In the genomic region with DNA sequence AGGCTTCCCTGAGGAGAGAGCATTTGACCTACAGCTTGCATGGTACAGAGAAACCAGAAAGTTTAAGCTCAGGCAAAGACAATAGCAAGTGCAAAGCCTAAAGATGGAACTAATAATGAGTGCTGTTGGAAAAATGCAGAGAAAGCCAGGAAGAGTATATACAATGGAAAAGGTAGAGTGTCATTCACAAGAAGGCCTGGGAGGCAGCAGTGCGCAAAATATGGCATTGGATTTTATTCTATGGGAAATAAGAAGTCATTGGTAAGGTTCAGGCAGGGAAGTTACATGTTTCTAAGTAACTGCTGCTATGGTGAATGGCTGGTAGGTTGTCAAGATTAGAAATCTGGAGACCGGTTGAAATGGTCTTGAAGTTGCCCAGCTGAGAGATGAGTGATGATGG, we compare ENCODE assay signal across 18 cellular contexts.
DNase-seq lines count a peak whose midpoint lies in the region; ATAC-seq and TF ChIP-seq lines count a peak whose summit lies in the region.
"Had no signal": no experiment of that assay in that cellular context is flagged by ENCODE, and none has a peak within 500 bp of the region (broad histone marks: within the 10 kb centered on the region; RNA-seq: fewer than 3 reads in every experiment).

No MANE protein-coding gene starts in this region.

- no peaks in the 10 kb centered on the region for H3K9me3 Mint-ChIP-seq in progenitor cell of endocrine pancreas (ENCODE audit: low read depth)

- no peak for ATAC-seq in GM21825 (IDR thresholded peaks at IDR 0.05; ENCODE audit: unreplicated experiment)
- no peak for ATAC-seq in stimulated activated naive CD8-positive, alpha-beta T cell treated with anti-CD3 and anti-CD28 coated beads, Interleukin-15, Interleukin-2, amounts not matched to agents 100 U/mL and 50 U/mL, for 24 hours
- ATAC-seq: sciatic nerve, T-cell had no signal

- H3K4me3 ChIP-seq in epithelial cell of esophagus (ENCODE audit: low read length), result no peak overlapping the region
- H3K4me3 ChIP-seq: lung, upper lobe of left lung had no signal

- DNase-seq in DMS 273 (lab: John Stamatoyannopoulos, UW; ENCODE audit: unreplicated experiment) (peak; percentile 20), DMS 273 treated with DMSO at 0.1 percent for 48 hours (lab: John Stamatoyannopoulos, UW) (no peak), OCI-M1 (lab: John Stamatoyannopoulos, UW) (peak; percentile 14), epithelial cell of esophagus (ENCODE audit: low read depth) (peak; percentile 11), progenitor cell of endocrine pancreas (ENCODE audit: low spot score, unreplicated experiment) (no peak), SKM-1 treated with dmso at 0.1 percent for 144 hours (lab: John Stamatoyannopoulos, UW; ENCODE audit: unreplicated experiment) (no peak)
- no peak for DNase-seq in stimulated activated naive CD8-positive, alpha-beta T cell treated with anti-CD3 and anti-CD28 coated beads, Interleukin-15, Interleukin-2, amounts not matched to agents 100 U/mL and 50 U/mL, for 24 hours
- DNase-seq: 8988T; activated naive CD4-positive, alpha-beta T cell treated with anti-CD3 and anti-CD28 coated beads for 36 hours; Calu3; H7; NCI-H1930; stimulated activated naive CD4-positive, alpha-beta T cell; T-cell; upper lobe of left lung had no signal

- H3K27me3 Mint-ChIP-seq in progenitor cell of endocrine pancreas, result no peaks in the 10 kb centered on the region
- H3K27me3 Mint-ChIP-seq: T-cell had no signal

- no peak overlapping the region for H3K4me3 Mint-ChIP-seq in progenitor cell of endocrine pancreas (ENCODE audit: low read depth)
- H3K4me3 Mint-ChIP-seq: activated naive CD4-positive, alpha-beta T cell treated with anti-CD3 and anti-CD28 coated beads for 36 hours; T-cell had no signal

- H3K4me1 Mint-ChIP-seq in progenitor cell of endocrine pancreas (ENCODE audit: low read depth), result peaks cover 7% of the 10 kb centered on the region
- H3K4me1 Mint-ChIP-seq: T-cell had no signal

- no peaks in the 10 kb centered on the region for H3K36me3 Mint-ChIP-seq in progenitor cell of endocrine pancreas (ENCODE audit: insufficient read depth)
- H3K36me3 Mint-ChIP-seq: T-cell had no signal

- H3K27ac Mint-ChIP-seq in progenitor cell of endocrine pancreas, result no peak overlapping the region
- H3K27ac Mint-ChIP-seq: activated naive CD4-positive, alpha-beta T cell treated with anti-CD3 and anti-CD28 coated beads for 36 hours; T-cell had no signal

- TF ChIP-seq CTCF in epithelial cell of esophagus (IDR thresholded peaks at IDR 0.05; ENCODE audit: insufficient read depth, low read depth, low read length, missing control alignments), result peak; percentile 45
- TF ChIP-seq CTCF in progenitor cell of endocrine pancreas (IDR thresholded peaks at IDR 0.05; ENCODE audit: unreplicated experiment), result peak; percentile 28

Comparison
In these comparisons a context has a peak if more than half of its experiments do, and no peak if none do; other contexts are left out.
1. DNase-seq: peak in DMS 273 (single experiment), OCI-M1 (single experiment) and epithelial cell of esophagus (single experiment); none in DMS 273 treated with DMSO at 0.1 percent for 48 hours (single experiment), progenitor cell of endocrine pancreas (single experiment), stimulated activated naive CD8-positive, alpha-beta T cell treated with anti-CD3 and anti-CD28 coated beads, Interleukin-15, Interleukin-2, amounts not matched to agents 100 U/mL and 50 U/mL, for 24 hours (single experiment) and SKM-1 treated with dmso at 0.1 percent for 144 hours (single experiment).